15 cellular contexts compared by ENCODE assay signal in the genomic region with DNA sequence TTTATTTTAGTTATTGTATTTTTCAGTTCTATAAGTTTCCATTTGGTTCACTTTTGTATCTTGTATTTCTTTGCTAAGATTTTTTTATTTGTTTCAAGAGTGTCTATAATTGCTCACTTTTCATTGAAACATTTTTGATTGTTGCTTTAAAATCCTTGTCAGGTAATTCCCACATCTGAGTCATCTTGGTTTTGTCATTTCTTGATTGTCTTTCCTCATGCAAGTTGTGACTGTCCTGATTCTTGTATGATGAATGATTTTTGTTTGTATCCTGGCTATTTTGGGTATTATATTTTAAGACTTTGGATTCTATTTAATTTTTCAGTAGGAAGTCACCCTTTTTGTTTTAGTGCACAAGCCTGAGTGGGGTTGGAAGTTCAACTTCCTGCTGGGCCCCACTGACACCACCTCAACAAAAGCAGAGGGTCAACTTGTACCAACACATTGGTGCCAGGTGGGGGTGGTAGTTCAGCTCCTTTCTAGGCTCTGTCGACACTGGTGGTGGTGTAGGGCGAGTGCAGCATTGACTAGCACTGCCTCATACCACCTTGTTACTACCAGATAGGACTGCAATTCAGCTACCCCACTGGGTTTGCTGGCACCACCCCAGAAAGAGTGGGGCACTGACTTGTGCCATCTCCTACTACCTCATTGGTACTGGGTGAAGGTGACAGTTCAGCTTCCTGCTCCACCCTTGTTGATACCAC. TPM values are rescaled to one million over a fixed set of nuclear protein-coding genes. Genes with fewer than 3 reads are reported as not detected.
A peak's percentile ranks its signal among the peaks of the same experiment; 100 is the strongest.
DNase-seq lines count a peak whose midpoint lies in the region; ATAC-seq and TF ChIP-seq lines count a peak whose summit lies in the region.
"Had no signal": no experiment of that assay in that cellular context is flagged by ENCODE, and none has a peak within 500 bp of the region (broad histone marks: within the 10 kb centered on the region; RNA-seq: fewer than 3 reads in every experiment).

No MANE protein-coding gene starts in this region.

- peaks cover 9 to 57% of the 10 kb centered on the region in 2 donors for H3K36me3 Mint-ChIP-seq in activated naive CD4-positive, alpha-beta T cell treated with anti-CD3 and anti-CD28 coated beads, Interleukin-2, amount 50 U/mL, for 72 hours

- peak overlapping the region; percentile 27 to 50 for H3K27ac Mint-ChIP-seq in activated naive CD4-positive, alpha-beta T cell treated with anti-CD3 and anti-CD28 coated beads, Interleukin-2, amount 50 U/mL, for 72 hours

- no peak overlapping the region for H2BK120ac ChIP-seq in mesendoderm (ENCODE audit: low read depth, low read length)

- TF ChIP-seq POLR2A in HCT116 (IDR thresholded peaks at IDR 0.05; ENCODE audit: borderline replicate concordance, extremely low read depth, insufficient read depth, insufficient read length) (no peak), tibial nerve (IDR thresholded peaks at IDR 0.05) (no peak)

- no peak overlapping the region for H3K27ac ChIP-seq in HCT116 (ENCODE audit: low read depth, low read length)
- H3K27ac ChIP-seq in mesendoderm (ENCODE audit: low read depth, low read length): no peak overlapping the region
- H3K27ac ChIP-seq in tibial nerve: no peak overlapping the region
- H3K27ac ChIP-seq: lower lobe of right lung, PC-9, thoracic aorta had no signal

- POLR2A ChIA-PET in HCT116 (lab: Charles Lee): no interaction called here

- CTCF ChIA-PET in HCT116 (lab: Charles Lee): no interaction called here

- no peaks in the 10 kb centered on the region for H3K9me2 ChIP-seq in HCT116 (ENCODE audit: insufficient read depth)

- H3K36me3 ChIP-seq in HCT116 (ENCODE audit: control insufficient read depth in 1 of 2, insufficient read depth in 2 of 2, low read length in 2 of 2) (peaks cover 0 to 33% of the 10 kb centered on the region in 2 experiments; a peak in 2 of 4 replicates), mesendoderm (ENCODE audit: control insufficient read depth, insufficient read depth, low read length) (no peaks in the 10 kb centered on the region), tibial nerve (peaks cover 0 to 30% (median 0%) of the 10 kb centered on the region in 3 donors)
- H3K36me3 ChIP-seq: lower lobe of right lung, thoracic aorta had no signal

- H3K4me2 ChIP-seq in HCT116 (ENCODE audit: low read length) (no peak overlapping the region), mesendoderm (ENCODE audit: low read length) (no peak overlapping the region)
- H3K4me2 ChIP-seq: PC-9 had no signal

- H2BK5ac ChIP-seq in mesendoderm (ENCODE audit: low read length): no peak overlapping the region

- no peak overlapping the region for H4K5ac ChIP-seq in mesendoderm (ENCODE audit: low read length)

- no peak overlapping the region for H2AK5ac ChIP-seq in mesendoderm (ENCODE audit: low read length)

- no peaks in the 10 kb centered on the region for H4K20me1 ChIP-seq in HCT116 (ENCODE audit: insufficient read depth)

- ATAC-seq in activated CD4-positive, CD25-positive, alpha-beta regulatory T cell treated with anti-CD3 and anti-CD28 coated beads, Interleukin-2, amount 50 U/mL, for 24 hours: peak; percentile 27 to 28
- peak; percentile 60 for ATAC-seq in HCT116
- peak in 1 of 2 donors; percentile 11 for ATAC-seq in activated naive CD4-positive, alpha-beta T cell treated with anti-CD3 and anti-CD28 coated beads, Interleukin-2, amount 50 U/mL, for 72 hours
- ATAC-seq: lower lobe of right lung had no signal

- no peak overlapping the region for H4K8ac ChIP-seq in mesendoderm (ENCODE audit: low read depth, low read length)

- H3K27me3 ChIP-seq in HCT116 (ENCODE audit: insufficient read depth, low read length): no peaks in the 10 kb centered on the region
- H3K27me3 ChIP-seq in mesendoderm (ENCODE audit: insufficient read depth, low read length, poor library complexity): no peaks in the 10 kb centered on the region
- H3K27me3 ChIP-seq in tibial nerve: no peaks in the 10 kb centered on the region

- H2AFZ ChIP-seq in HCT116 (ENCODE audit: low read depth, low read length, poor library complexity, severe bottlenecking): no peak overlapping the region
- H2AFZ ChIP-seq: PC-9 had no signal

- TF ChIP-seq RAD21 in HCT116 (IDR thresholded peaks at IDR 0.05; ENCODE audit: low read depth): no peak

- no peak overlapping the region for H2BK15ac ChIP-seq in mesendoderm (replicated peaks; ENCODE audit: low read depth)

- H3K56ac ChIP-seq in mesendoderm (ENCODE audit: low read length): no peak overlapping the region

- peaks cover 10 to 13% of the 10 kb centered on the region in 2 donors for H3K9me3 Mint-ChIP-seq in activated naive CD4-positive, alpha-beta T cell treated with anti-CD3 and anti-CD28 coated beads, Interleukin-2, amount 50 U/mL, for 72 hours

- no peak overlapping the region for H3K18ac ChIP-seq in mesendoderm (ENCODE audit: low read length)

- H3K4ac ChIP-seq in mesendoderm (ENCODE audit: low read depth, low read length): no peak overlapping the region

- no peak overlapping the region for H3K9ac ChIP-seq in HCT116 (ENCODE audit: low read length)
- H3K9ac ChIP-seq in mesendoderm (ENCODE audit: low read length): no peak overlapping the region

- H3K9me3 ChIP-seq in HCT116 (ENCODE audit: control insufficient read depth in 1 of 2, insufficient read depth in 1 of 2, low read depth in 1 of 2, low read length in 2 of 2) (no peaks in the 10 kb centered on the region), tibial nerve (peaks cover 0 to 30% (median 0%) of the 10 kb centered on the region in 4 donors)
- H3K9me3 ChIP-seq: lower lobe of right lung had no signal

- H3K4me1 ChIP-seq in HCT116 (ENCODE audit: control insufficient read depth in 1 of 2, insufficient read depth in 2 of 2, low read length in 2 of 2): peaks cover 5 to 16% of the 10 kb centered on the region in 2 experiments
- no peaks in the 10 kb centered on the region for H3K4me1 ChIP-seq in mesendoderm (ENCODE audit: control insufficient read depth, low read depth, low read length)
- no peaks in the 10 kb centered on the region for H3K4me1 ChIP-seq in tibial nerve
- H3K4me1 ChIP-seq: lower lobe of right lung had no signal

- no peaks in the 10 kb centered on the region for H3K79me1 ChIP-seq in mesendoderm (ENCODE audit: low read length)

- BruUV-seq in HCT116 (replicated peaks; lab: Mats Ljungman, UMichigan): no TSS peak

- RAD21 ChIA-PET in HCT116 (lab: Charles Lee; ENCODE audit: low non-redundant PET in 1 of 2, low total read pairs in 2 of 2, uncharacterized antibody in 2 of 2, unreplicated experiment in 2 of 2): no interaction called here

- intact Hi-C loops in HCT116 (cut with micrococcal nuclease): loop anchor here (10.0 kb wide), 1 partner anchor 346 kb away; a partner anchor contains a TSS

- TF ChIP-seq CTCF in HCT116 (IDR thresholded peaks at IDR 0.05 in 2 of 3, conservative IDR thresholded peaks at IDR 0.05 in 1 of 3; ENCODE audit: borderline replicate concordance in 1 of 3, insufficient read depth in 1 of 3, low read depth in 2 of 3, low read length in 2 of 3): peak in 1 of 3 experiments; percentile 37; a peak in 2 of 6 replicates
- no peak for TF ChIP-seq CTCF in tibial nerve (IDR thresholded peaks at IDR 0.05)

- no peak for DNase-seq in activated CD4-positive, CD25-positive, alpha-beta regulatory T cell treated with anti-CD3 and anti-CD28 coated beads, Interleukin-2, amount 50 U/mL, for 72 hours
- no peak for DNase-seq in HCT116 (ENCODE audit: low read depth, low spot score)
- no peak for DNase-seq in activated naive CD4-positive, alpha-beta T cell treated with anti-CD3 and anti-CD28 coated beads, Interleukin-2, amount 50 U/mL, for 72 hours (ENCODE audit: low spot score in 2 of 2)
- DNase-seq in mesendoderm: peak; percentile 51
- DNase-seq in NCI-H510A treated with DMSO at 0.1 percent for 48 hours (lab: John Stamatoyannopoulos, UW): no peak
- DNase-seq in NCI-H526 treated with DMSO at 0.1 percent for 48 hours (lab: John Stamatoyannopoulos, UW): no peak
- DNase-seq in tibial nerve (ENCODE audit: low spot score in 2 of 2): no peak
- DNase-seq: lower lobe of right lung, NCI-H1105 treated with DMSO at 0.1 percent for 48 hours, NCI-H2227 treated with DMSO at 0.1 percent for 48 hours, PC-9 had no signal

- no CpG with 5 or more reads among the region's 2 CpGs for WGBS in mesendoderm (ENCODE audit: extremely low coverage, insufficient coverage, low lambda C conversion rate)
- WGBS in tibial nerve, 2 donors: 83 to 100% methylated on average over 2 of the region's 2 CpGs

- H3K79me2 ChIP-seq in HCT116 (ENCODE audit: insufficient read depth, low read length): peaks cover 28% of the 10 kb centered on the region
- no peaks in the 10 kb centered on the region for H3K79me2 ChIP-seq in mesendoderm (ENCODE audit: control insufficient read depth, insufficient read depth, low read length)

- H3K23ac ChIP-seq in mesendoderm (ENCODE audit: low read length): no peak overlapping the region

- TF ChIP-seq EP300 in tibial nerve (IDR thresholded peaks at IDR 0.05): no peak

- H3K4me3 ChIP-seq in HCT116 (replicated peaks in 1 of 2; ENCODE audit: low read depth in 1 of 2, low read length in 2 of 2) (no peak overlapping the region), mesendoderm (ENCODE audit: low read length) (no peak overlapping the region), tibial nerve (no peak overlapping the region)
- H3K4me3 ChIP-seq: lower lobe of right lung, PC-9, thoracic aorta had no signal

TF ChIP-seq in HCT116, 20 proteins besides CTCF, POLR2A, EP300 and RAD21:
- TF ChIP-seq ELF1 (IDR thresholded peaks at IDR 0.05; ENCODE audit: borderline replicate concordance, low read depth): no peak
- TF ChIP-seq POLR2AphosphoS5 (IDR thresholded peaks at IDR 0.05; ENCODE audit: low read depth, low read length): no peak
- TF ChIP-seq, protein P1, sequence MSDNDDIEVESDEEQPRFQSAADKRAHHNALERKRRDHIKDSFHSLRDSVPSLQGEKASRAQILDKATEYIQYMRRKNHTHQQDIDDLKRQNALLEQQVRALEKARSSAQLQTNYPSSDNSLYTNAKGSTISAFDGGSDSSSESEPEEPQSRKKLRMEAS (IDR thresholded peaks at IDR 0.05): no peak
- no peak for TF ChIP-seq EZH2phosphoT487 (IDR thresholded peaks at IDR 0.05; ENCODE audit: borderline replicate concordance)

RNA-seq across cellular contexts. Expression of a gene that starts 8.8 kb away (rescaled TPM):
- total RNA-seq in HCT116 (2021; ENCODE audit: unreplicated experiment) (24.7 TPM), tibial nerve (10 to 100 TPM in 3 of 4 donors, 1 to 10 TPM in 1; 8.2 to 11.6 (median 11.0) TPM)
- 16.2 and 17.8 TPM in 2 replicates for polyA plus RNA-seq in HCT116 (2012)
- total RNA-seq in activated naive CD4-positive, alpha-beta T cell treated with anti-CD3 and anti-CD28 coated beads, Interleukin-2, amount 50 U/mL, for 72 hours: 1 to 10 TPM; 2.0 to 7.1 TPM
- polyA plus RNA-seq in mesendoderm (2013, experiment 1 of 2): 1.3 TPM
- 1.2 TPM for polyA plus RNA-seq in mesendoderm (2013, experiment 2 of 2)

RNA-seq across cellular contexts. Expression of a gene that starts 53.6 kb away (rescaled TPM):
- 0.30 TPM for total RNA-seq in HCT116 (2021; ENCODE audit: unreplicated experiment)
- polyA plus RNA-seq in HCT116 (2012): 0.07 and 0.09 TPM in 2 replicates
- 10 to 100 TPM; 29.9 to 65.0 TPM for total RNA-seq in activated naive CD4-positive, alpha-beta T cell treated with anti-CD3 and anti-CD28 coated beads, Interleukin-2, amount 50 U/mL, for 72 hours
- 0.03 TPM for polyA plus RNA-seq in mesendoderm (2013, experiment 1 of 2)
- 0.01 TPM for polyA plus RNA-seq in mesendoderm (2013, experiment 2 of 2)
- total RNA-seq in tibial nerve: 1 to 10 TPM; 2.7 to 9.8 (median 4.6) TPM
- total RNA-seq: A673, neural crest cell, PC-9 had no signal
